Comparison of ENCODE assay signal across 11 cellular contexts in genomic region chr2:237449193-237449797, GRCh38. TPM values are rescaled to one million over a fixed set of nuclear protein-coding genes. Genes with fewer than 3 reads are reported as not detected.
DNase-seq lines count a peak whose midpoint lies in the region; ATAC-seq and TF ChIP-seq lines count a peak whose summit lies in the region.
"Had no signal": no experiment of that assay in that cellular context is flagged by ENCODE, and none has a peak within 500 bp of the region (broad histone marks: within the 10 kb centered on the region; RNA-seq: fewer than 3 reads in every experiment).

No MANE protein-coding gene starts in this region.

- TF ChIP-seq CTCF in HFFc6 (IDR thresholded peaks at IDR 0.05) (no peak), body of pancreas (IDR thresholded peaks at IDR 0.05) (no peak)

- H3K4me3 ChIP-seq in body of pancreas = no peak overlapping the region

- H3K27me3 Mint-ChIP-seq in HFFc6 (ENCODE audit: insufficient read depth) = peaks cover 4% of the 10 kb centered on the region; the same call in 1 of the 2 replicates
- H3K27me3 Mint-ChIP-seq: activated CD8-positive, alpha-beta memory T cell treated with anti-CD3 and anti-CD28 coated beads, Interleukin-2, amount 10 ng/mL, durations not matched to agents 7 days and 5 days had no signal

- H3K36me3 ChIP-seq in body of pancreas (replicated peaks in 1 of 2; ENCODE audit: insufficient read depth in 1 of 2, low read depth in 2 of 2) = no peaks in the 10 kb centered on the region

- intact Hi-C loops in body of pancreas (cut with DNase I) = no loop called here

- peak overlapping the region in 1 of 4 donors; percentile 46 for H3K27ac ChIP-seq in body of pancreas

- H3K4me3 Mint-ChIP-seq in HFFc6 = no peak overlapping the region
- H3K4me3 Mint-ChIP-seq in stimulated activated effector memory CD8-positive, alpha-beta T cell treated with anti-CD3 and anti-CD28 coated beads, Interleukin-12 subunit alpha, Interleukin-12 subunit beta, amount 100 ng/mL, for 72 hours = no peak overlapping the region
- H3K4me3 Mint-ChIP-seq: activated CD8-positive, alpha-beta memory T cell treated with anti-CD3 and anti-CD28 coated beads, Interleukin-2, amount 10 ng/mL, durations not matched to agents 7 days and 5 days; brain had no signal

- H3K9me3 ChIP-seq in body of pancreas = no peaks in the 10 kb centered on the region

- H3K27ac Mint-ChIP-seq in HFFc6 = peak overlapping the region; percentile 29; the same call in 1 of the 2 replicates
- peak overlapping the region; percentile 54 for H3K27ac Mint-ChIP-seq in stimulated activated effector memory CD8-positive, alpha-beta T cell treated with anti-CD3 and anti-CD28 coated beads, Interleukin-12 subunit alpha, Interleukin-12 subunit beta, amount 100 ng/mL, for 72 hours
- H3K27ac Mint-ChIP-seq: activated CD8-positive, alpha-beta memory T cell treated with anti-CD3 and anti-CD28 coated beads, Interleukin-2, amount 10 ng/mL, durations not matched to agents 7 days and 5 days had no signal

- H3K4me1 ChIP-seq in body of pancreas = peaks cover 7% of the 10 kb centered on the region

- H3K9me3 Mint-ChIP-seq in HFFc6 = no peaks in the 10 kb centered on the region
- no peaks in the 10 kb centered on the region for H3K9me3 Mint-ChIP-seq in stimulated activated effector memory CD8-positive, alpha-beta T cell treated with anti-CD3 and anti-CD28 coated beads, Interleukin-12 subunit alpha, Interleukin-12 subunit beta, amount 100 ng/mL, for 72 hours
- H3K9me3 Mint-ChIP-seq: brain had no signal

- no peaks in the 10 kb centered on the region for H3K27me3 ChIP-seq in body of pancreas

- 26 to 47% methylated on average over 10 to 11 of the region's 11 CpGs for WGBS in body of pancreas, 2 donors

- H3K4me1 Mint-ChIP-seq in HFFc6 (ENCODE audit: low read depth) = peaks cover 42% of the 10 kb centered on the region
- peaks cover 21% of the 10 kb centered on the region for H3K4me1 Mint-ChIP-seq in stimulated activated effector memory CD8-positive, alpha-beta T cell treated with anti-CD3 and anti-CD28 coated beads, Interleukin-12 subunit alpha, Interleukin-12 subunit beta, amount 100 ng/mL, for 72 hours
- H3K4me1 Mint-ChIP-seq: activated CD8-positive, alpha-beta memory T cell treated with anti-CD3 and anti-CD28 coated beads, Interleukin-2, amount 10 ng/mL, durations not matched to agents 7 days and 5 days had no signal

- DNase-seq in HFFc6 (no peak), body of pancreas (peak in 2 of 4 donors; percentile 44 to 46), left kidney (ENCODE audit: low read depth, low spot score) (peak; percentile 49), NCI-H1105 treated with DMSO at 0.1 percent for 48 hours (lab: John Stamatoyannopoulos, UW) (no peak), foreskin melanocyte (no peak)
- no peak for DNase-seq in stimulated activated effector memory CD8-positive, alpha-beta T cell treated with anti-CD3 and anti-CD28 coated beads, Interleukin-12 subunit alpha, Interleukin-12 subunit beta, amount 100 ng/mL, for 72 hours (ENCODE audit: low spot score in 2 of 2)
- DNase-seq in stimulated activated CD4-positive, alpha-beta T cell treated with anti-CD3 and anti-CD28 coated beads, Interleukin-15, amount 100 ng/mL, for 24 hours = no peak
- DNase-seq: activated CD8-positive, alpha-beta memory T cell treated with anti-CD3 and anti-CD28 coated beads, Interleukin-2, amount 10 ng/mL, durations not matched to agents 7 days and 5 days had no signal

- ATAC-seq in body of pancreas (peak; percentile 38), HG02678 (IDR thresholded peaks at IDR 0.05; ENCODE audit: unreplicated experiment) (no peak)
- no peak for ATAC-seq in stimulated activated effector memory CD8-positive, alpha-beta T cell treated with anti-CD3 and anti-CD28 coated beads, Interleukin-12 subunit alpha, Interleukin-12 subunit beta, amount 100 ng/mL, for 72 hours
- ATAC-seq: activated CD8-positive, alpha-beta memory T cell treated with anti-CD3 and anti-CD28 coated beads, Interleukin-2, amount 10 ng/mL, durations not matched to agents 7 days and 5 days; HCT116 had no signal

- 0 out of 2 replicates have a peak, but pooled peaks cover 5% of the 10 kb centered on the region for H3K36me3 Mint-ChIP-seq in HFFc6 (ENCODE audit: low read depth)
- H3K36me3 Mint-ChIP-seq in stimulated activated effector memory CD8-positive, alpha-beta T cell treated with anti-CD3 and anti-CD28 coated beads, Interleukin-12 subunit alpha, Interleukin-12 subunit beta, amount 100 ng/mL, for 72 hours = no peaks in the 10 kb centered on the region
- H3K36me3 Mint-ChIP-seq: activated CD8-positive, alpha-beta memory T cell treated with anti-CD3 and anti-CD28 coated beads, Interleukin-2, amount 10 ng/mL, durations not matched to agents 7 days and 5 days; brain had no signal

- no peak for TF ChIP-seq POLR2A in body of pancreas (IDR thresholded peaks at IDR 0.05)

RNA-seq across cellular contexts. Expression of gene COL6A3, which starts 35.3 kb away (rescaled TPM):
- 100 to 1,000 TPM; 409 to 759 (median 458) TPM for total RNA-seq in HFFc6 (2021; fragmentation: NEBNext Ultra II Directional; extraction: Animal tissue kit (Norgen Biotek cat#: 25700))
- total RNA-seq in body of pancreas = 100 to 1,000 TPM in 1 of 2 donors, 10 to 100 TPM in 1; 46.4 to 121 TPM

RNA-seq across cellular contexts. Expression of gene MLPH, which starts 37.8 kb away (rescaled TPM):
- 10 to 100 TPM; 32.0 to 44.1 (median 41.0) TPM for total RNA-seq in HFFc6 (2021; fragmentation: NEBNext Ultra II Directional; extraction: Animal tissue kit (Norgen Biotek cat#: 25700))
- 10 to 100 TPM; 30.3 to 64.3 TPM for total RNA-seq in body of pancreas
- total RNA-seq: activated CD8-positive, alpha-beta memory T cell treated with anti-CD3 and anti-CD28 coated beads, Interleukin-2, amount 10 ng/mL, durations not matched to agents 7 days and 5 days had no signal
